In the genomic region with DNA sequence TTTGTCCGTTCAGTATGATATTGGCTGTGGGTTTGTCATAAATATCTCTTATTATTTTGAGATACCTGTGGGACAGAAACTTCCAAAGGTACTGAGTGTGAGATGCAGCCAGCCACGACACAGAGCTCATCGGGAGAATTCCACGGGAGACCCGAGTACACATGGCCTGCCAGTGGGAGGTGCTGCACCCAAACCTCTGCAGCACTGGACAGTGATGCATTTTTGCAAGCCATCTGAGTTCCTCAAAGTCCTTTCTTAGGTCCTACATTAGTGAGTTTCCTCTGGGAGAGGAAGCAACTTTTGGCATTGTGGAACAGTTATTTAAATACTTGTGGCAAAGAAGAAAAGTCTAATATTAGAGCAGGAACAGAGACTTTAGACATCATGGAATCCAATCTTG, we compare ENCODE assay signal across 12 cellular contexts.
DNase-seq lines count a peak whose midpoint lies in the region; ATAC-seq and TF ChIP-seq lines count a peak whose summit lies in the region.
"Had no signal": no experiment of that assay in that cellular context is flagged by ENCODE, and none has a peak within 500 bp of the region (broad histone marks: within the 10 kb centered on the region; RNA-seq: fewer than 3 reads in every experiment).

No MANE protein-coding gene starts in this region.

- H3K27ac Mint-ChIP-seq in IgD-negative memory B cell (peak overlapping the region; percentile 84 to 98 (median 86)), chondrocyte (ENCODE audit: unreplicated experiment) (peak overlapping the region; percentile 17), naive B cell (peak overlapping the region; percentile 68 to 100 (median 94))
- no peak overlapping the region for H3K27ac Mint-ChIP-seq in activated T-helper 17 cell treated with anti-CD3 and anti-CD28 coated beads, Interleukin-2, amount 50 U/mL, for 72 hours

- DNase-seq in EH (ENCODE audit: low read depth) (peak; percentile 29), chondrocyte (ENCODE audit: low spot score) (no peak), naive B cell (no peak), NCI-H1436 (lab: John Stamatoyannopoulos, UW) (no peak)
- no peak for DNase-seq in stimulated activated CD4-positive, alpha-beta T cell treated with anti-CD3 and anti-CD28 coated beads, Interleukin-15, amount 100 ng/mL, for 24 hours
- DNase-seq: activated gamma-delta T cell, dermis blood vessel endothelial cell, glutamatergic neuron, NCI-H1105 had no signal

- H3K4me1 Mint-ChIP-seq in IgD-negative memory B cell (peaks cover 61 to 66% (median 62%) of the 10 kb centered on the region in 3 donors), chondrocyte (ENCODE audit: low read depth) (peaks cover 41% of the 10 kb centered on the region), naive B cell (peaks cover 32 to 79% (median 67%) of the 10 kb centered on the region in 3 donors)
- H3K4me1 Mint-ChIP-seq in activated T-helper 17 cell treated with anti-CD3 and anti-CD28 coated beads, Interleukin-2, amount 50 U/mL, for 72 hours: peaks cover 7% of the 10 kb centered on the region

- H3K27me3 Mint-ChIP-seq in IgD-negative memory B cell (no peaks in the 10 kb centered on the region), chondrocyte (ENCODE audit: low read depth) (no peaks in the 10 kb centered on the region), naive B cell (no peaks in the 10 kb centered on the region)
- no peaks in the 10 kb centered on the region for H3K27me3 Mint-ChIP-seq in activated T-helper 17 cell treated with anti-CD3 and anti-CD28 coated beads, Interleukin-2, amount 50 U/mL, for 72 hours

- ATAC-seq in naive B cell (ENCODE audit: low read depth in 2 of 2) (peak; percentile 52 to 64), HG03521 (IDR thresholded peaks at IDR 0.05; ENCODE audit: unreplicated experiment) (no peak)
- ATAC-seq in activated T-helper 17 cell treated with anti-CD3 and anti-CD28 coated beads, Interleukin-2, amount 50 U/mL, for 72 hours (replicated peaks): no peak

- H3K4me3 Mint-ChIP-seq in IgD-negative memory B cell (peak overlapping the region in 3 of 4 donors; percentile 33 to 87 (median 72)), chondrocyte (ENCODE audit: unreplicated experiment) (no peak overlapping the region), naive B cell (peak overlapping the region in 7 of 8 donors; percentile 2 to 68 (median 57))
- no peak overlapping the region for H3K4me3 Mint-ChIP-seq in activated T-helper 17 cell treated with anti-CD3 and anti-CD28 coated beads, Interleukin-2, amount 50 U/mL, for 72 hours

- H3K9me3 Mint-ChIP-seq in IgD-negative memory B cell (peaks cover 2 to 6% (median 4%) of the 10 kb centered on the region in 3 donors), chondrocyte (ENCODE audit: low read depth) (peaks cover 6% of the 10 kb centered on the region), naive B cell (peaks cover 0 to 21% (median 9%) of the 10 kb centered on the region in 7 donors)
- H3K9me3 Mint-ChIP-seq in activated T-helper 17 cell treated with anti-CD3 and anti-CD28 coated beads, Interleukin-2, amount 50 U/mL, for 72 hours: no peaks in the 10 kb centered on the region

- H3K36me3 Mint-ChIP-seq in IgD-negative memory B cell (peaks cover 17% of the 10 kb centered on the region), chondrocyte (ENCODE audit: low read depth) (peaks cover 4% of the 10 kb centered on the region), naive B cell (peaks cover 13 to 22% of the 10 kb centered on the region in 2 donors)
- peaks cover 87% of the 10 kb centered on the region for H3K36me3 Mint-ChIP-seq in activated T-helper 17 cell treated with anti-CD3 and anti-CD28 coated beads, Interleukin-2, amount 50 U/mL, for 72 hours (ENCODE audit: low read depth)

- TF ChIP-seq CTCF in chondrocyte (IDR thresholded peaks at IDR 0.05): peak; percentile 39

Comparison
In these comparisons a context has a peak if more than half of its experiments do, and no peak if none do; other contexts are left out.
1. H3K4me3 Mint-ChIP-seq: peak in IgD-negative memory B cell (3 of 4) and naive B cell (7 of 8); none in chondrocyte (single experiment) and activated T-helper 17 cell treated with anti-CD3 and anti-CD28 coated beads, Interleukin-2, amount 50 U/mL, for 72 hours (single experiment).
2. ATAC-seq: peak in naive B cell (2 of 2); none in HG03521 (single experiment) and activated T-helper 17 cell treated with anti-CD3 and anti-CD28 coated beads, Interleukin-2, amount 50 U/mL, for 72 hours (single experiment).